15 cellular contexts compared by ENCODE assay signal in the genomic region with DNA sequence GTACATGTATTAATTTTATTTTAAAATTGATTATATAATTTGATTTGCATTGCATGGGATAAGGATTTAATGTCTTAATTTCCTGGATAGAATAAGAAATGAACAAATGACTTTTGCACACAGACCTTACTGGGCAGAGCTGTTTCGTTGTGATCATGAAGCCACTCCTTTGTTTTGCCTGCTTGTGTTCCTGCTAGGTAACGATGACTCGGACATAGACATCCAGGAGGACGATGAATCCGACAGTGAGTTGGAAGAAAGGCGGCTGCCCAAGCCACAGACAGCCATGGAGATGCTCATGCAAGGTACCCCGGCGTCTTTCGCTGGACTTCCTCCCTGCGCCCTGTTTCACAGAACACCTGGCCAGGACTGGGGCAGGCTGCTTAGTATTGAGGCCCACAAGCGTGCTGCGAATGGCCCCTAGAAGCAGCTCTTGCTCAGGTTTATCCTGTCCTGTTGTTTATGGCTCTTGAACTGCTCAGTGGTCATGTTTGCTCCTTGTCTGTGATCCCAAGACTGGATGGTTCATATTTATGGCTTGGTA. TPM values are rescaled to one million over a fixed set of nuclear protein-coding genes. Genes with fewer than 3 reads are reported as not detected.
DNase-seq lines count a peak whose midpoint lies in the region; ATAC-seq and TF ChIP-seq lines count a peak whose summit lies in the region.
"Had no signal": no experiment of that assay in that cellular context is flagged by ENCODE, and none has a peak within 500 bp of the region (broad histone marks: within the 10 kb centered on the region; RNA-seq: fewer than 3 reads in every experiment).

No MANE protein-coding gene starts in this region.

- no peak overlapping the region for H3K27ac Mint-ChIP-seq in activated naive CD8-positive, alpha-beta T cell treated with anti-CD3 and anti-CD28 coated beads, Interleukin-2, amount 10 ng/mL, durations not matched to agents 7 days and 5 days
- no peak overlapping the region for H3K27ac Mint-ChIP-seq in activated naive CD8-positive, alpha-beta T cell treated with anti-CD3 and anti-CD28 coated beads, Interleukin-2, amount 50 U/mL, for 24 hours
- H3K27ac Mint-ChIP-seq: CD8-positive, alpha-beta memory T cell had no signal

- peaks cover 12% of the 10 kb centered on the region for H3K36me3 Mint-ChIP-seq in activated naive CD8-positive, alpha-beta T cell treated with anti-CD3 and anti-CD28 coated beads, Interleukin-2, amount 10 ng/mL, durations not matched to agents 7 days and 5 days
- peaks cover 8% of the 10 kb centered on the region for H3K36me3 Mint-ChIP-seq in activated naive CD8-positive, alpha-beta T cell treated with anti-CD3 and anti-CD28 coated beads, Interleukin-2, amount 50 U/mL, for 24 hours (ENCODE audit: low read depth)

- H3K4me3 Mint-ChIP-seq in activated naive CD8-positive, alpha-beta T cell treated with anti-CD3 and anti-CD28 coated beads, Interleukin-2, amount 10 ng/mL, durations not matched to agents 7 days and 5 days = no peak overlapping the region
- no peak overlapping the region for H3K4me3 Mint-ChIP-seq in activated naive CD8-positive, alpha-beta T cell treated with anti-CD3 and anti-CD28 coated beads, Interleukin-2, amount 50 U/mL, for 24 hours
- H3K4me3 Mint-ChIP-seq: CD8-positive, alpha-beta memory T cell had no signal

- peak; percentile 23 for ATAC-seq in activated naive CD8-positive, alpha-beta T cell treated with anti-CD3 and anti-CD28 coated beads, Interleukin-2, amount 10 ng/mL, durations not matched to agents 7 days and 5 days (ENCODE audit: low read depth)
- ATAC-seq in activated naive CD8-positive, alpha-beta T cell treated with anti-CD3 and anti-CD28 coated beads, Interleukin-2, amount 50 U/mL, for 24 hours = no peak
- no peak for ATAC-seq in sciatic nerve

- TF ChIP-seq CTCF in epithelial cell of esophagus (IDR thresholded peaks at IDR 0.05; ENCODE audit: insufficient read depth, low read depth, low read length, missing control alignments) = no peak

- no peaks in the 10 kb centered on the region for H3K9me3 Mint-ChIP-seq in activated naive CD8-positive, alpha-beta T cell treated with anti-CD3 and anti-CD28 coated beads, Interleukin-2, amount 10 ng/mL, durations not matched to agents 7 days and 5 days
- H3K9me3 Mint-ChIP-seq in activated naive CD8-positive, alpha-beta T cell treated with anti-CD3 and anti-CD28 coated beads, Interleukin-2, amount 50 U/mL, for 24 hours = no peaks in the 10 kb centered on the region
- H3K9me3 Mint-ChIP-seq: CD8-positive, alpha-beta memory T cell had no signal

- intact Hi-C loops in sciatic nerve (cut with DNase I) = no loop called here

- peaks cover 3% of the 10 kb centered on the region for H3K4me1 Mint-ChIP-seq in activated naive CD8-positive, alpha-beta T cell treated with anti-CD3 and anti-CD28 coated beads, Interleukin-2, amount 10 ng/mL, durations not matched to agents 7 days and 5 days
- H3K4me1 Mint-ChIP-seq in activated naive CD8-positive, alpha-beta T cell treated with anti-CD3 and anti-CD28 coated beads, Interleukin-2, amount 50 U/mL, for 24 hours = no peaks in the 10 kb centered on the region

- H3K27me3 Mint-ChIP-seq in activated naive CD8-positive, alpha-beta T cell treated with anti-CD3 and anti-CD28 coated beads, Interleukin-2, amount 10 ng/mL, durations not matched to agents 7 days and 5 days = no peaks in the 10 kb centered on the region
- no peaks in the 10 kb centered on the region for H3K27me3 Mint-ChIP-seq in activated naive CD8-positive, alpha-beta T cell treated with anti-CD3 and anti-CD28 coated beads, Interleukin-2, amount 50 U/mL, for 24 hours

- no peak for DNase-seq in activated naive CD8-positive, alpha-beta T cell treated with anti-CD3 and anti-CD28 coated beads, Interleukin-2, amount 10 ng/mL, durations not matched to agents 7 days and 5 days
- no peak for DNase-seq in activated naive CD8-positive, alpha-beta T cell treated with anti-CD3 and anti-CD28 coated beads, Interleukin-2, amount 50 U/mL, for 24 hours
- DNase-seq in M059J (ENCODE audit: low read depth) = peak; percentile 9
- DNase-seq in epithelial cell of esophagus (ENCODE audit: low read depth) = peak; percentile 73
- DNase-seq in sciatic nerve (ENCODE audit: low spot score) = peak; percentile 48
- DNase-seq in NCI-H446 (lab: John Stamatoyannopoulos, UW) = no peak
- no peak for DNase-seq in activated CD4-positive, CD25-positive, alpha-beta regulatory T cell (lab: John Stamatoyannopoulos, UW)
- no peak for DNase-seq in NAMALWA (ENCODE audit: low spot score)
- DNase-seq: CD8-positive, alpha-beta memory T cell; DMS79; NCI-H1694 treated with DMSO at 0.1 percent for 48 hours; NCI-H524; OCI-M1 had no signal

- no peak overlapping the region for H3K4me3 ChIP-seq in epithelial cell of esophagus (ENCODE audit: low read length)
- H3K4me3 ChIP-seq: BLaER1 treated with 17β-estradiol and CSF1 and Interleukin-3, amounts not matched to agents 10 nM and 100 nM had no signal

- POLR2A ChIA-PET in activated naive CD8-positive, alpha-beta T cell treated with anti-CD3 and anti-CD28 coated beads, Interleukin-2, amount 10 ng/mL, durations not matched to agents 7 days and 5 days (lab: Charles Lee) = no interaction called here

RNA-seq across cellular contexts. Expression of a gene that starts 29.6 kb away (rescaled TPM):
- total RNA-seq in activated naive CD8-positive, alpha-beta T cell treated with anti-CD3 and anti-CD28 coated beads, Interleukin-2, amount 10 ng/mL, durations not matched to agents 7 days and 5 days = 10 to 100 TPM; 22.9 to 26.8 TPM
- total RNA-seq in M059J (2014; rRNA removed; shearing (Covaris generic)) = 13.9 and 16.5 TPM in 2 replicates
- 32.7 TPM for total RNA-seq in sciatic nerve

RNA-seq across cellular contexts. Expression of a gene that starts 35.2 kb away (rescaled TPM):
- not detected for total RNA-seq in activated naive CD8-positive, alpha-beta T cell treated with anti-CD3 and anti-CD28 coated beads, Interleukin-2, amount 10 ng/mL, durations not matched to agents 7 days and 5 days
- not detected in 2 replicates for total RNA-seq in M059J (2014; rRNA removed; shearing (Covaris generic))
- not detected for total RNA-seq in sciatic nerve
- total RNA-seq: CD8-positive, alpha-beta memory T cell; H1 had no signal

RNA-seq across cellular contexts. Expression of a gene that starts 46.8 kb away (rescaled TPM):
- total RNA-seq in activated naive CD8-positive, alpha-beta T cell treated with anti-CD3 and anti-CD28 coated beads, Interleukin-2, amount 10 ng/mL, durations not matched to agents 7 days and 5 days = 10 to 100 TPM; 95.9 to 97.4 TPM
- total RNA-seq in M059J (2014; rRNA removed; shearing (Covaris generic)) = not detected in 2 replicates
- total RNA-seq in sciatic nerve = 1.6 TPM

Comparison
In these comparisons a context has a peak if more than half of its experiments do, and no peak if none do; other contexts are left out.
1. DNase-seq: peak in M059J (single experiment), epithelial cell of esophagus (single experiment) and sciatic nerve (single experiment); none in activated naive CD8-positive, alpha-beta T cell treated with anti-CD3 and anti-CD28 coated beads, Interleukin-2, amount 10 ng/mL, durations not matched to agents 7 days and 5 days (single experiment), activated naive CD8-positive, alpha-beta T cell treated with anti-CD3 and anti-CD28 coated beads, Interleukin-2, amount 50 U/mL, for 24 hours (single experiment), NCI-H446 (0 of 2), activated CD4-positive, CD25-positive, alpha-beta regulatory T cell (0 of 4) and NAMALWA (single experiment).
2. RNA of a gene that starts 46.8 kb away (total RNA-seq): 95.9 to 97.4 TPM in activated naive CD8-positive, alpha-beta T cell treated with anti-CD3 and anti-CD28 coated beads, Interleukin-2, amount 10 ng/mL, durations not matched to agents 7 days and 5 days; 1.6 TPM in sciatic nerve (single experiment) and not detected in M059J; every median in the first group is over 10 times any median in the second.